Comparison of ENCODE assay signal across 17 cellular contexts in the genomic region with DNA sequence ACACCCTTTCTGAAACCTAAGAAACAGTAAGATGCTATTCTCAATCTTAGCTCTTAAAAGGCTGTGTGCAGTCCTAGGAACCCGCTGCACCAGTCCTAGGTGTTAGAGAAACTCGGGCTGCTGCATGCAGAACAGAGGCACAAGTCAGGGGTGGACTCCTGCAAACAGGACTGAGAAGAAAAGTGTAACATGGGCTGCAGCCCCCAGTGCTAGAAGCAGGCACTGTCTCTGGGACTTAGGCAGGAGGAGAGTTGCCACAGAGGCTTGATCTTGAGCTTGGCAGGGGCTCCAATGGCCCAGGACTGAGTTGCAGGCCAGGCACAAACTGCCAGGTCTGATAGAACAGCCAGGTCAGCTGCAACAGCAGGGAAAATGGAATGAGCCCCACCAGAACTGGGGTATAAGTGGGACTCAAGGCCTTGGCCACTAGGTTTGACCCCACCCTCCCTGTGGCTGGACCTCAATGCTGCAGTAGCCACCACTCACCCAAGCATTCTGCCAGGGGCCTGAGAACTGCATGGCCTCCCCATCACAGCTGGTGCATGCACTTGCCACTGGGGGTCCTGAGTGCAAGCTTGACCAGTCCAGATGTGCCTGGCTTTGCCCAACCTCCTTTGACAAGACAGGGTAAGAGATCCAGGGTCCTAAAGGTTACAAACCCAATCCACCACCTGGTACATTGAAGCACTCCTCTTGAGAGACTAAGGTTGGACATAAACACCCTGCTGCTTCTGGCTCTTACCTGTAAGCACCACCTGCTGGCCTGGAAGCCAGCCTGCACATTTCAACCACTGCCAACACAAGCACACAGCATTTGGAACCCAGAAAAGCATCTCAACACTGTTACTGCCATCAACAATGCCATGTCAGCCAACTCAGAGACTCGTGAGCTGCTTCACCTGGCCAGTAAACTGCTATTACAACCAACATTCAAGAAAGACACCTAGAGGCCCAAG.
DNase-seq lines count a peak whose midpoint lies in the region; ATAC-seq and TF ChIP-seq lines count a peak whose summit lies in the region.
"Had no signal": no experiment of that assay in that cellular context is flagged by ENCODE, and none has a peak within 500 bp of the region (broad histone marks: within the 10 kb centered on the region; RNA-seq: fewer than 3 reads in every experiment).

No MANE protein-coding gene starts in this region.

- DNase-seq in Right ventricle myocardium superior (no peak), cardiac septum (ENCODE audit: low spot score) (no peak), UCSD-AML1 (lab: John Stamatoyannopoulos, UW; ENCODE audit: unreplicated experiment) (peak; percentile 10), iPS DF 19.7 (ENCODE audit: low read depth, low spot score) (peak; percentile 17), aorta (no peak), transverse colon (no peak)
- DNase-seq: activated CD4-positive, CD25-positive, alpha-beta regulatory T cell treated with anti-CD3 and anti-CD28 coated beads, Interleukin-2, amount 50 U/mL, for 72 hours; activated naive CD4-positive, alpha-beta T cell treated with anti-CD3 and anti-CD28 coated beads, Interleukin-2, amount 50 U/mL, for 16 hours; Kasumi-1; lower lobe of right lung; naive B cell; NCI-H187; NCI-H510A treated with DMSO at 0.1 percent for 48 hours; T-helper 1 cell had no signal

- H3K9me3 ChIP-seq in aorta (ENCODE audit: control insufficient read depth, low read length) (no peaks in the 10 kb centered on the region), transverse colon (peaks cover 0 to 7% of the 10 kb centered on the region in 2 donors)
- H3K9me3 ChIP-seq: prostate gland had no signal

- ATAC-seq in Right ventricle myocardium superior (ENCODE audit: poor library complexity) (peak; percentile 27), aorta (ENCODE audit: low FRiP score) (peak; percentile 50), HG03159 (IDR thresholded peaks at IDR 0.05; ENCODE audit: unreplicated experiment) (no peak), HG02852 (IDR thresholded peaks at IDR 0.05; ENCODE audit: unreplicated experiment) (no peak)
- ATAC-seq: lower lobe of right lung had no signal

- in situ Hi-C loops in transverse colon (cut with MboI; ENCODE audit: low pct_ligation_motif_present in 1 of 4, low pct_unique_long_range_greater_than_20kb in 1 of 4, low sequenced_read_pairs in 3 of 4), result no loop called here

- intact Hi-C loops in Right ventricle myocardium superior (cut with DNase I), result no loop called here
- intact Hi-C loops in cardiac septum (cut with DNase I), result no loop called here
- intact Hi-C loops in aorta (cut with DNase I), result no loop called here
- intact Hi-C loops in transverse colon (cut with DNase I; ENCODE audit: low total_unique reads), result no loop called here

- no peak overlapping the region for H3K27ac ChIP-seq in aorta (ENCODE audit: low read depth in 1 of 2, low read length in 2 of 2)
- no peak overlapping the region for H3K27ac ChIP-seq in transverse colon
- H3K27ac ChIP-seq: lower lobe of right lung, prostate gland had no signal

- H3K4me1 ChIP-seq in aorta (ENCODE audit: control insufficient read depth in 1 of 2, insufficient read depth in 2 of 2, low read length in 2 of 2) (no peaks in the 10 kb centered on the region), transverse colon (peaks cover 0 to 17% (median 0%) of the 10 kb centered on the region in 4 donors)
- H3K4me1 ChIP-seq: lower lobe of right lung, prostate gland had no signal

- TF ChIP-seq POLR2A in transverse colon (IDR thresholded peaks at IDR 0.05), result no peak

- TF ChIP-seq EP300 in transverse colon (IDR thresholded peaks at IDR 0.05; ENCODE audit: low read depth), result no peak

- no peak overlapping the region for H3K4me3 ChIP-seq in aorta (ENCODE audit: low read length in 2 of 2)
- no peak overlapping the region for H3K4me3 ChIP-seq in transverse colon
- H3K4me3 ChIP-seq: lower lobe of right lung, prostate gland had no signal

- WGBS in aorta, 2 donors, result 94 to 95% methylated on average over 3 of the region's 3 CpGs
- WGBS in transverse colon (ENCODE audit: low coverage in 1 of 2), 2 donors, result 82 to 98% methylated on average over 2 to 3 of the region's 3 CpGs

- H3K36me3 ChIP-seq in aorta (ENCODE audit: control insufficient read depth in 1 of 2, insufficient read depth in 2 of 2, low read length in 1 of 2) (no peaks in the 10 kb centered on the region), transverse colon (no peaks in the 10 kb centered on the region)
- H3K36me3 ChIP-seq: lower lobe of right lung, prostate gland had no signal

- H3K27me3 ChIP-seq in aorta (ENCODE audit: control insufficient read depth in 1 of 2, insufficient read depth in 2 of 2, low read length in 1 of 2) (no peaks in the 10 kb centered on the region), transverse colon (no peaks in the 10 kb centered on the region)

- TF ChIP-seq CTCF in transverse colon (IDR thresholded peaks at IDR 0.05), result no peak

Comparison
In these comparisons a context has a peak if more than half of its experiments do, and no peak if none do; other contexts are left out.
1. ATAC-seq: peak in Right ventricle myocardium superior (single experiment) and aorta (single experiment); none in HG03159 (single experiment) and HG02852 (single experiment).
2. DNase-seq: peak in UCSD-AML1 (single experiment) and iPS DF 19.7 (single experiment); none in Right ventricle myocardium superior (single experiment), cardiac septum (single experiment), aorta (0 of 2) and transverse colon (single experiment).